In the genomic region with DNA sequence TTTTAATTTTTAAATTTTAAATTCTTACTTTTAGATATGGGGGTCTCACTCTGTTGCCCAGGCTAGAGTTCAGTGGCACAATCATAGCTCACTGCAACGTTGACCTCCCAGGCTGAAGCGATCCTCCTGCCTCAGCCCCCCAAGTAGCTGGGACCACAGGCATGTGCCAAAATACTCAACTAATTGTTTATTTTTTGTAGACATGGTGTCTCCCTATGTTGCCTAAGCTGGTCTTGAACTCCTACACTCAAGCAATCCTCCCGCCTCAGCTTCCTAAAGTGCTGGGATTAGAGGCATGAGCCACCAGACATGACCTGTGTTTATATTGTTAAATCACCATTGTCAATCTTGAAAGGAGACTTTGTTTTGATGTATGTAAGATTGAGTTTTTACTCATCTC, we compare ENCODE assay signal across 3 cellular contexts.
"Had no signal": no experiment of that assay in that cellular context is flagged by ENCODE, and none has a peak within 500 bp of the region (broad histone marks: within the 10 kb centered on the region; RNA-seq: fewer than 3 reads in every experiment).

No MANE protein-coding gene starts in this region.

- DNase-seq: GDM1, GF-D8 had no signal

- H3K4me3 ChIP-seq: GM12878 had no signal
